ENCODE assay signal across 7 cellular contexts in genomic region chr19:6092329-6093286, GRCh38. TPM values are rescaled to one million over a fixed set of nuclear protein-coding genes. Genes with fewer than 3 reads are reported as not detected.
DNase-seq lines count a peak whose midpoint lies in the region; ATAC-seq and TF ChIP-seq lines count a peak whose summit lies in the region.

No MANE protein-coding gene starts in this region.

- ATAC-seq in naive thymus-derived CD4-positive, alpha-beta T cell: peak; percentile 50
- ATAC-seq in GM21390 (IDR thresholded peaks at IDR 0.05; ENCODE audit: unreplicated experiment) (no peak), GM21528 (IDR thresholded peaks at IDR 0.05; ENCODE audit: low FRiP score, unreplicated experiment) (no peak)
- ATAC-seq in activated CD4-positive, CD25-positive, alpha-beta regulatory T cell treated with anti-CD3 and anti-CD28 coated beads, Interleukin-2, amount 50 U/mL, for 24 hours: no peak

- DNase-seq in HFF-Myc (ENCODE audit: extremely low read depth, low read depth) (no peak), RWPE1 (ENCODE audit: low spot score) (peak; percentile 89), fibroblast of pulmonary artery (ENCODE audit: low read depth) (peak; percentile 77)
- DNase-seq in naive thymus-derived CD4-positive, alpha-beta T cell: no peak

- intact Hi-C loops in naive thymus-derived CD4-positive, alpha-beta T cell (cut with micrococcal nuclease): no loop called here

- POLR2A ChIA-PET in RWPE1 (lab: Yijun Ruan, JAX; ENCODE audit: low non-redundant PET): interaction anchor here (0.6 to 1.0 kb wide), 6 partner anchors 12 to 292 kb away, joined by 3 to 12 read pairs (median 8); partner anchors contain the start of gene CLPP
- POLR2A ChIA-PET in naive thymus-derived CD4-positive, alpha-beta T cell (lab: Charles Lee): no interaction called here

- H3K9me3 Mint-ChIP-seq in naive thymus-derived CD4-positive, alpha-beta T cell: no peaks in the 10 kb centered on the region

- H3K36me3 ChIP-seq in naive thymus-derived CD4-positive, alpha-beta T cell (ENCODE audit: control insufficient read depth in 2 of 3, insufficient read depth in 3 of 3, low read length in 3 of 3): no peaks in the 10 kb centered on the region

- CTCF ChIA-PET in RWPE1 (lab: Yijun Ruan, JAX): interaction anchor here (0.6 to 1.4 kb wide), 6 partner anchors 10 to 273 kb away, joined by 3 to 5 read pairs (median 3); no protein-coding TSS in a partner anchor
- CTCF ChIA-PET in naive thymus-derived CD4-positive, alpha-beta T cell (lab: Charles Lee): no interaction called here

- H3K4me3 ChIP-seq in HFF-Myc (replicated peaks; ENCODE audit: low read depth, low read length) (peak overlapping the region; percentile 8; the same call in 1 of the 2 replicates), fibroblast of pulmonary artery (replicated peaks; ENCODE audit: low read depth, low read length) (peak overlapping the region; percentile 34)
- no peak overlapping the region for H3K4me3 ChIP-seq in naive thymus-derived CD4-positive, alpha-beta T cell (ENCODE audit: low read length)

- H3K4me1 ChIP-seq in naive thymus-derived CD4-positive, alpha-beta T cell (ENCODE audit: control insufficient read depth in 2 of 2, insufficient read depth in 2 of 2, low read length in 2 of 2): peaks cover 0 to 3% of the 10 kb centered on the region in 2 donors

- peak overlapping the region in 1 of 9 donors; percentile 41 for H3K27ac Mint-ChIP-seq in naive thymus-derived CD4-positive, alpha-beta T cell

- H3K4me3 Mint-ChIP-seq in naive thymus-derived CD4-positive, alpha-beta T cell: no peak overlapping the region

- H3K4me1 Mint-ChIP-seq in naive thymus-derived CD4-positive, alpha-beta T cell: peaks cover 4 to 12% (median 8%) of the 10 kb centered on the region in 7 donors

- no peaks in the 10 kb centered on the region for H3K9me3 ChIP-seq in naive thymus-derived CD4-positive, alpha-beta T cell (ENCODE audit: control insufficient read depth in 2 of 3, low read length in 3 of 3)

- TF ChIP-seq CTCF in HFF-Myc (IDR thresholded peaks at IDR 0.05; ENCODE audit: low read depth, low read length, missing control alignments) (no peak), RWPE1 (conservative IDR thresholded peaks at IDR 0.05; ENCODE audit: low read depth) (no peak), fibroblast of pulmonary artery (IDR thresholded peaks at IDR 0.05; ENCODE audit: low read length, missing control alignments) (no peak)

- no peaks in the 10 kb centered on the region for H3K27me3 ChIP-seq in naive thymus-derived CD4-positive, alpha-beta T cell (ENCODE audit: control insufficient read depth in 2 of 2, insufficient read depth in 2 of 2, low read length in 2 of 2)

- H3K36me3 Mint-ChIP-seq in naive thymus-derived CD4-positive, alpha-beta T cell: peaks cover 0 to 3% (median 0%) of the 10 kb centered on the region in 5 donors

- H3K27ac ChIP-seq in RWPE1: peak overlapping the region; percentile 96
- H3K27ac ChIP-seq in naive thymus-derived CD4-positive, alpha-beta T cell (ENCODE audit: low read depth, low read length): no peak overlapping the region

- H3K27me3 Mint-ChIP-seq in naive thymus-derived CD4-positive, alpha-beta T cell: peaks cover 0 to 2% (median 0%) of the 10 kb centered on the region in 5 donors

RNA-seq across cellular contexts. Expression of gene RFX2, which starts 17.7 kb away (rescaled TPM):
- total RNA-seq in naive thymus-derived CD4-positive, alpha-beta T cell: 10 to 100 TPM in 1 of 5 experiments, 1 to 10 TPM in 4; 4.0 to 18.4 (median 8.4) TPM
- 1 to 10 TPM; 3.8 to 8.0 TPM for polyA plus RNA-seq in naive thymus-derived CD4-positive, alpha-beta T cell

RNA-seq across cellular contexts. Expression of gene ACSBG2, which starts 42.9 kb away (rescaled TPM):
- not detected for total RNA-seq in naive thymus-derived CD4-positive, alpha-beta T cell
- not detected for polyA plus RNA-seq in naive thymus-derived CD4-positive, alpha-beta T cell

Comparison
In these comparisons a context has a peak if more than half of its experiments do, and no peak if none do; other contexts are left out.
1. DNase-seq: peak in RWPE1 (single experiment) and fibroblast of pulmonary artery (single experiment); none in HFF-Myc (single experiment) and naive thymus-derived CD4-positive, alpha-beta T cell (0 of 9).